8 cellular contexts compared by ENCODE assay signal in the genomic region with DNA sequence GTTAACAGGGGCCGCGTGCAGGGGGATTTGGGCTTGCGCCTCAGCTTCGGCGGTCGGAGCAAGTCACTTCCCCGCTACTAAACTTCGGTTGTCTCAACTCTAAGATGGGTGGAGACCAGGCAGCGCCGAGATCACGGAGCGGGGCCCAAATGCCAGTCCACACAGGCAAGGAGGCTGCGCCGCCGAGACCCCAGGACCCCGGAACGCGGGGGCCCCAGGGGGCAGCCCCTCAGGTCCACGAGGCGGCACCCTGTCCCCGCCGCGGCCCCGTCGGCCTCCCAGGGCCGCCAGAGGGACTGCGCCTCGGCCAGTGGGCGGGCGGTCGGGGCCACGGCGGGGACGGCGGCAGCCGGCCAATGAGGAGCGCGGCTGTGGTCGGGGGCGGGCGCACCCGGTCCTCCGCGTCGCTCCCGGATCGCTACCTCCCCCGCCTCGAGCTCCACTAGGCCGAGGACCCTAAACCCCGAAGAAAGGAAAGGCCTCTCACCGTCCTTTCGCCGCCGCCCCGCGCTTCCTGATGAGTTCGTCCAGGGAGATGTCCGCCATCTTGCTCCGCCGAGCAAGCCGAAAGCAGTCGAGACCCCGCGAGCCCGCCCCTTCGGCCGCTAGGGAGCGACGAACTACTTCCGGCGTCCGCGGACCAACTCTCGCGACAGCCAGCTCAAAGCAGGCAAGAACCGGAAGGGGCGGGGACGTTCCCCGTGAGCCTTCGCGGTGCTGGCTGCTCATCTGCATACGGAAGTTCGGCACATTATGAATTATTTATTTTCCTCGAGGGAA. TPM values are rescaled to one million over a fixed set of nuclear protein-coding genes. Genes with fewer than 3 reads are reported as not detected.
DNase-seq lines count a peak whose midpoint lies in the region; ATAC-seq, FAIRE-seq and TF ChIP-seq lines count a peak whose summit lies in the region.

A gene with protein sequence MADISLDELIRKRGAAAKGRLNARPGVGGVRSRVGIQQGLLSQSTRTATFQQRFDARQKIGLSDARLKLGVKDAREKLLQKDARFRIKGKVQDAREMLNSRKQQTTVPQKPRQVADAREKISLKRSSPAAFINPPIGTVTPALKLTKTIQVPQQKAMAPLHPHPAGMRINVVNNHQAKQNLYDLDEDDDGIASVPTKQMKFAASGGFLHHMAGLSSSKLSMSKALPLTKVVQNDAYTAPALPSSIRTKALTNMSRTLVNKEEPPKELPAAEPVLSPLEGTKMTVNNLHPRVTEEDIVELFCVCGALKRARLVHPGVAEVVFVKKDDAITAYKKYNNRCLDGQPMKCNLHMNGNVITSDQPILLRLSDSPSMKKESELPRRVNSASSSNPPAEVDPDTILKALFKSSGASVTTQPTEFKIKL (minus strand): TSS at position 572 of the 780 bp plus-strand sequence. CDS start 26 bp downstream, at position 546.

- H3K4me1 Mint-ChIP-seq in T-helper 17 cell = peaks cover 41% of the 10 kb centered on the region

- peak; percentile 98 for DNase-seq in NCI-H1694 treated with DMSO at 0.1 percent for 48 hours (lab: John Stamatoyannopoulos, UW)
- peak; percentile 97 to 98 (median 97) for DNase-seq in T-helper 17 cell
- DNase-seq in amygdala (lab: John Stamatoyannopoulos, UW) = peak; percentile 86 to 100 (median 96)
- DNase-seq in left ventricle myocardium superior = peak; percentile 100
- peak; percentile 99 to 100 for DNase-seq in psoas muscle
- DNase-seq in urothelium cell line (ENCODE audit: low spot score) = peak; percentile 99

- ATAC-seq in GM18498 (IDR thresholded peaks at IDR 0.05; ENCODE audit: unreplicated experiment) (peak; percentile 75), HG02938 (IDR thresholded peaks at IDR 0.05; ENCODE audit: unreplicated experiment) (peak; percentile 57), T-helper 17 cell (peak; percentile 75), left ventricle myocardium superior (peak; percentile 88), psoas muscle (peak; percentile 85 to 89 (median 88))

- peaks cover 49% of the 10 kb centered on the region for H3K4me1 ChIP-seq in psoas muscle

- no peaks in the 10 kb centered on the region for H3K9me3 ChIP-seq in T-helper 17 cell (ENCODE audit: control insufficient read depth, low read length, poor library complexity, severe bottlenecking)
- H3K9me3 ChIP-seq in psoas muscle = no peaks in the 10 kb centered on the region

- H3K27ac Mint-ChIP-seq in T-helper 17 cell = peak within 1 kb of the TSS; percentile 100

- intact Hi-C loops in left ventricle myocardium superior (cut with micrococcal nuclease) = no loop called here
- intact Hi-C loops in psoas muscle (cut with DNase I) = loop anchor here (5.0 kb wide), 2 partner anchors 73 to 83 kb away; no protein-coding TSS in a partner anchor

- peak within 1 kb of the TSS; percentile 96 for H3K4me3 ChIP-seq in psoas muscle

- H3K27me3 ChIP-seq in psoas muscle (ENCODE audit: insufficient read depth in 3 of 3, low read length in 2 of 3) = no peaks in the 10 kb centered on the region

- peak; percentile 72 for FAIRE-seq in urothelium cell line (lab: Jason Lieb, UNC)

- 0% methylated on average over 67 to 85 of the region's 85 CpGs for WGBS in psoas muscle, 3 donors

- H3K36me3 Mint-ChIP-seq in T-helper 17 cell (ENCODE audit: low read depth) = peaks cover 2% of the 10 kb centered on the region

- no peaks in the 10 kb centered on the region for H3K27me3 Mint-ChIP-seq in T-helper 17 cell

- peak within 1 kb of the TSS; percentile 96 for H3K4me3 Mint-ChIP-seq in T-helper 17 cell

- peak within 1 kb of the TSS; percentile 92 for H3K27ac ChIP-seq in psoas muscle

- peaks cover 0 to 24% of the 10 kb centered on the region in 2 donors for H3K36me3 ChIP-seq in psoas muscle (ENCODE audit: insufficient read depth in 1 of 2, low read depth in 1 of 2)

- TF ChIP-seq CTCF in psoas muscle (IDR thresholded peaks at IDR 0.05) = no peak

RNA-seq across cellular contexts. Expression of the gene that starts here (rescaled TPM):
- total RNA-seq in T-helper 17 cell = 10 to 100 TPM; 70.3 to 71.2 TPM
- 39.4 TPM for total RNA-seq in left ventricle myocardium superior
- 10 to 100 TPM; 30.6 to 47.1 (median 34.9) TPM for total RNA-seq in psoas muscle
- polyA plus RNA-seq in psoas muscle = 10 to 100 TPM; 25.0 to 33.7 (median 26.5) TPM

Comparison
In these comparisons a context has a peak if more than half of its experiments do, and no peak if none do; other contexts are left out.
1. Peak in every context shown above with its lines: DNase-seq, ATAC-seq, H3K4me3 ChIP-seq and H3K27ac ChIP-seq.